ENCODE assay signal across 18 cellular contexts in the genomic region with DNA sequence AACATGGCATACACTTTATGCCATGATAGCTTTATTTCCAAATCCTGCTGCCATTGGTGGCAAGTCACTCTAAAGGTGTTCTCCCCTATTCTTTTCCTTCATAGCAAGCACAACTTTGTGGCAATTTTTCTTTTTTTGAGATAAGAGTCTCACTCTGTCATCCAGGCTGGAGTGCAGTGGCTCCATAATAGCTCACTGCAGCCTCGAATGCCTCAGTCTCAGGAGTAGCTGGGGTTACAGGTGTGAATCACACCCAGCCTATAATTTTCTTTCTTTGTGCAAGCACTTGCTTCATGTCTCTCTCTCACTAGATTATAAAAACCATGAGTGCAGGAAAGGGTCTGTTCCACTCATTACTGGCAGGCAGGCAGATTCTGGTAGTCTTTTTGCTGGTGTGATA. TPM values are rescaled to one million over a fixed set of nuclear protein-coding genes. Genes with fewer than 3 reads are reported as not detected.
DNase-seq lines count a peak whose midpoint lies in the region; ATAC-seq and TF ChIP-seq lines count a peak whose summit lies in the region.
"Had no signal": no experiment of that assay in that cellular context is flagged by ENCODE, and none has a peak within 500 bp of the region (broad histone marks: within the 10 kb centered on the region; RNA-seq: fewer than 3 reads in every experiment).

No MANE protein-coding gene starts in this region.

- POLR2A ChIA-PET in CD4-positive, alpha-beta T cell (lab: Charles Lee), result no interaction called here
- POLR2A ChIA-PET in HEK293 (lab: Yijun Ruan, JAX), result no interaction called here

- CTCF ChIA-PET in CD4-positive, alpha-beta T cell (lab: Charles Lee), result no interaction called here
- CTCF ChIA-PET in HEK293 (lab: Yijun Ruan, JAX), result interaction anchor here (1.1 to 1.3 kb wide), 2 partner anchors 90 to 115 kb away, joined by 3 to 4 read pairs; no protein-coding TSS in a partner anchor

- no peaks in the 10 kb centered on the region for H3K9me3 ChIP-seq in CD4-positive, alpha-beta T cell (ENCODE audit: control insufficient read depth, low read length)
- H3K9me3 ChIP-seq in HEK293 (ENCODE audit: control insufficient read depth, insufficient read depth, low read depth, low read length) (no peaks in the 10 kb centered on the region), left lung (no peaks in the 10 kb centered on the region)
- H3K9me3 ChIP-seq: BLaER1 had no signal

- no peaks in the 10 kb centered on the region for H3K9me3 Mint-ChIP-seq in CD4-positive, alpha-beta T cell
- H3K9me3 Mint-ChIP-seq in progenitor cell of endocrine pancreas (ENCODE audit: low read depth), result peaks cover 3% of the 10 kb centered on the region
- H3K9me3 Mint-ChIP-seq: CD4-positive, CD25-positive, alpha-beta regulatory T cell; IgD-negative memory B cell had no signal

- intact Hi-C loops in CD4-positive, alpha-beta T cell (cut with DNase I, micrococcal nuclease), result no loop called here
- intact Hi-C loops in left lung (cut with DNase I), result no loop called here

- H3K27ac ChIP-seq in CD4-positive, alpha-beta T cell (ENCODE audit: low read depth, low read length), result no peak overlapping the region
- H3K27ac ChIP-seq in HEK293 (ENCODE audit: extremely low read depth, low read depth, low read length) (no peak overlapping the region), left lung (no peak overlapping the region)
- H3K27ac ChIP-seq: BLaER1, KMS-11, SK-N-MC had no signal

- H3K4me3 Mint-ChIP-seq in CD4-positive, alpha-beta T cell, result peak overlapping the region; percentile 17
- H3K4me3 Mint-ChIP-seq in progenitor cell of endocrine pancreas (ENCODE audit: low read depth), result no peak overlapping the region

- H3K4me3 ChIP-seq in HEK293 (ENCODE audit: low read depth, low read length), result no peak overlapping the region
- no peak overlapping the region for H3K4me3 ChIP-seq in epithelial cell of esophagus (ENCODE audit: low read length)
- no peak overlapping the region for H3K4me3 ChIP-seq in left lung
- H3K4me3 ChIP-seq: BLaER1, SK-N-MC had no signal

- H3K36me3 Mint-ChIP-seq in CD4-positive, alpha-beta T cell (ENCODE audit: low read depth), result no peaks in the 10 kb centered on the region
- no peaks in the 10 kb centered on the region for H3K36me3 Mint-ChIP-seq in progenitor cell of endocrine pancreas (ENCODE audit: insufficient read depth)
- H3K36me3 Mint-ChIP-seq: CD4-positive, CD25-positive, alpha-beta regulatory T cell; IgD-negative memory B cell had no signal

- H3K36me3 ChIP-seq in HEK293 (ENCODE audit: control insufficient read depth in 2 of 2, insufficient read depth in 1 of 2, low read length in 2 of 2) (no peaks in the 10 kb centered on the region), left lung (no peaks in the 10 kb centered on the region)
- H3K36me3 ChIP-seq: BLaER1 had no signal

- DNase-seq in CD4-positive, alpha-beta T cell, result no peak
- DNase-seq in epithelial cell of esophagus (ENCODE audit: low read depth) (peak; percentile 67), progenitor cell of endocrine pancreas (ENCODE audit: low spot score, unreplicated experiment) (no peak), left lung (no peak), NCI-H2196 treated with DMSO at 0.1 percent for 48 hours (lab: John Stamatoyannopoulos, UW; ENCODE audit: unreplicated experiment) (no peak)
- DNase-seq: CD4-positive, CD25-positive, alpha-beta regulatory T cell; MM.1S; NCI-H2029 treated with DMSO at 0.1 percent for 48 hours; NCI-H510A; NCI-H748 treated with DMSO at 0.1 percent for 48 hours; NK-92 treated with Interleukin-12 subunit alpha and Interleukin-12 subunit beta, amount 100 ng/mL, for 24 hours; SIG-M5 had no signal

- H3K27ac Mint-ChIP-seq in CD4-positive, alpha-beta T cell, result no peak overlapping the region
- H3K27ac Mint-ChIP-seq in progenitor cell of endocrine pancreas, result peak overlapping the region; percentile 19
- H3K27ac Mint-ChIP-seq: CD4-positive, CD25-positive, alpha-beta regulatory T cell had no signal

- ATAC-seq in CD4-positive, alpha-beta T cell (ENCODE audit: poor library complexity), result no peak
- ATAC-seq in left lung, result no peak
- ATAC-seq in HG02938 (IDR thresholded peaks at IDR 0.05; ENCODE audit: unreplicated experiment), result no peak

- H3K4me1 ChIP-seq in HEK293 (ENCODE audit: control insufficient read depth, insufficient read depth, low read length) (no peaks in the 10 kb centered on the region; the same call in 1 of the 2 replicates), left lung (peaks cover 0 to 7% of the 10 kb centered on the region in 2 donors)

- H3K27me3 Mint-ChIP-seq in CD4-positive, alpha-beta T cell, result peaks cover 6% of the 10 kb centered on the region
- no peaks in the 10 kb centered on the region for H3K27me3 Mint-ChIP-seq in progenitor cell of endocrine pancreas

- no peaks in the 10 kb centered on the region for H3K27me3 ChIP-seq in CD4-positive, alpha-beta T cell (ENCODE audit: control insufficient read depth, insufficient read depth, low read length)
- no peaks in the 10 kb centered on the region for H3K27me3 ChIP-seq in left lung
- H3K27me3 ChIP-seq: BLaER1 had no signal

- peaks cover under 1% of the 10 kb centered on the region for H3K4me1 Mint-ChIP-seq in CD4-positive, alpha-beta T cell (ENCODE audit: low read depth)
- H3K4me1 Mint-ChIP-seq in progenitor cell of endocrine pancreas (ENCODE audit: low read depth), result peaks cover 34% of the 10 kb centered on the region

- no peak for TF ChIP-seq CTCF in CD4-positive, alpha-beta T cell (IDR thresholded peaks at IDR 0.05)
- no peak for TF ChIP-seq CTCF in HEK293 (tag by site-specific recombination; IDR thresholded peaks at IDR 0.05)
- no peak for TF ChIP-seq CTCF in epithelial cell of esophagus (IDR thresholded peaks at IDR 0.05; ENCODE audit: insufficient read depth, low read depth, low read length, missing control alignments)
- no peak for TF ChIP-seq CTCF in progenitor cell of endocrine pancreas (IDR thresholded peaks at IDR 0.05; ENCODE audit: unreplicated experiment)
- no peak for TF ChIP-seq CTCF in left lung (IDR thresholded peaks at IDR 0.05)

TF ChIP-seq in HEK293, 187 proteins besides CTCF, POLR2A, EP300 and RAD21:
- TF ChIP-seq ZNF394 (tag by site-specific recombination; IDR thresholded peaks at IDR 0.05; ENCODE audit: borderline replicate concordance), result peak; percentile 28; the same call in 1 of the 2 replicates
- TF ChIP-seq, protein P1, sequence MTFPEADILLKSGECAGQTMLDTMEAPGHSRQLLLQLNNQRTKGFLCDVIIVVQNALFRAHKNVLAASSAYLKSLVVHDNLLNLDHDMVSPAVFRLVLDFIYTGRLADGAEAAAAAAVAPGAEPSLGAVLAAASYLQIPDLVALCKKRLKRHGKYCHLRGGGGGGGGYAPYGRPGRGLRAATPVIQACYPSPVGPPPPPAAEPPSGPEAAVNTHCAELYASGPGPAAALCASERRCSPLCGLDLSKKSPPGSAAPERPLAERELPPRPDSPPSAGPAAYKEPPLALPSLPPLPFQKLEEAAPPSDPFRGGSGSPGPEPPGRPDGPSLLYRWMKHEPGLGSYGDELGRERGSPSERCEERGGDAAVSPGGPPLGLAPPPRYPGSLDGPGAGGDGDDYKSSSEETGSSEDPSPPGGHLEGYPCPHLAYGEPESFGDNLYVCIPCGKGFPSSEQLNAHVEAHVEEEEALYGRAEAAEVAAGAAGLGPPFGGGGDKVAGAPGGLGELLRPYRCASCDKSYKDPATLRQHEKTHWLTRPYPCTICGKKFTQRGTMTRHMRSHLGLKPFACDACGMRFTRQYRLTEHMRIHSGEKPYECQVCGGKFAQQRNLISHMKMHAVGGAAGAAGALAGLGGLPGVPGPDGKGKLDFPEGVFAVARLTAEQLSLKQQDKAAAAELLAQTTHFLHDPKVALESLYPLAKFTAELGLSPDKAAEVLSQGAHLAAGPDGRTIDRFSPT (tag by site-specific recombination; IDR thresholded peaks at IDR 0.05), result no peak
- no peak for TF ChIP-seq ZNF571 (tag by site-specific recombination; IDR thresholded peaks at IDR 0.05)
- TF ChIP-seq, protein P2, sequence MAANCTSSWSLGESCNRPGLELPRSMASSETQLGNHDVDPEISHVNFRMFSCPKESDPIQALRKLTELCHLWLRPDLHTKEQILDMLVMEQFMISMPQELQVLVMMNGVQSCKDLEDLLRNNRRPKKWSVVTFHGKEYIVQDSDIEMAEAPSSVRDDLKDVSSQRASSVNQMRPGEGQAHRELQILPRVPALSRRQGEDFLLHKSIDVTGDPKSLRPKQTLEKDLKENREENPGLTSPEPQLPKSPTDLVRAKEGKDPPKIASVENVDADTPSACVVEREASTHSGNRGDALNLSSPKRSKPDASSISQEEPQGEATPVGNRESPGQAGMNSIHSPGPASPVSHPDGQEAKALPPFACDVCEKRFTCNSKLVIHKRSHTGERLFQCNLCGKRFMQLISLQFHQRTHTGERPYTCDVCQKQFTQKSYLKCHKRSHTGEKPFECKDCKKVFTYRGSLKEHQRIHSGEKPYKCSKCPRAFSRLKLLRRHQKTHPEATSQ (tag by site-specific recombination; IDR thresholded peaks at IDR 0.05), result no peak

RNA-seq across cellular contexts. Expression of gene KDM4A, which starts 5.4 kb away (rescaled TPM):
- total RNA-seq in CD4-positive, alpha-beta T cell, result 10 to 100 TPM; 17.4 to 21.2 TPM
- total RNA-seq in progenitor cell of endocrine pancreas (110 TPM in 2 replicates), left lung (10 to 100 TPM; 40.6 to 48.8 TPM)
